ENCODE assay signal across 13 cellular contexts in the genomic region with DNA sequence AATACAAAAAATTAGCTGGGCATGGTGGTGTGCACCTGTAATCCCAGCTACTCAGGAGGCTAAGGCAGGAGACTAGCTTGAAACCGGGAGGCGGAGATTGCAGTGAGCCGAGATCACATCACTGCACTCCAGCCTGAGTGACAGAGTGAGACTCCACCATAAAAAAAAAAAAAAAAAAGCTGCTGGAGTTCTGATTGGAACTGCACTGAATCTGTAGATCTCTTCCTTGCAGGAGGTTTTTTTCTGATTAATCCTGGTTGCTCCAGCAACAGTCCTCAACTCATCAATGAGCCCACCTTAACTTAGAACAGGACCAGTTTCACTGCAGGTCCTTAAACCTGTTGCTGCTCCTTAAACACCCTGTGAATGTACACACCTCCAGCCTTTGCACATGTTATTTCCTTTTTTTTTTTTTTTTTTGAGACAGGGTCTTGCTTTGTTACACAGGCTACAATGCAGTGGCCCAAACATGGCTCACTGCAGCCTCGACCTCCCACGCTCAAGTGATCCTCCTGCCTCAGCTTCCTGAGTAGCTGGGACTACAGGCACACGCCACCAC. TPM values are rescaled to one million over a fixed set of nuclear protein-coding genes. Genes with fewer than 3 reads are reported as not detected.
DNase-seq lines count a peak whose midpoint lies in the region; ATAC-seq and TF ChIP-seq lines count a peak whose summit lies in the region.
"Had no signal": no experiment of that assay in that cellular context is flagged by ENCODE, and none has a peak within 500 bp of the region (broad histone marks: within the 10 kb centered on the region; RNA-seq: fewer than 3 reads in every experiment).

No MANE protein-coding gene starts in this region.

- WGBS in transverse colon (ENCODE audit: low coverage in 1 of 2), 2 donors = 70 to 85% methylated on average over 6 of the region's 6 CpGs

- POLR2A ChIA-PET in MCF 10A (lab: Yijun Ruan, JAX) = interaction anchor here (1.2 to 3.6 kb wide), 6 partner anchors 9 to 92 kb away, joined by 4 to 101 read pairs (median 12); a partner anchor contains a TSS

- H3K9me3 ChIP-seq in breast epithelium = no peaks in the 10 kb centered on the region
- H3K9me3 ChIP-seq in OCI-LY3 (ENCODE audit: insufficient read depth, low read length) = no peaks in the 10 kb centered on the region
- no peaks in the 10 kb centered on the region for H3K9me3 ChIP-seq in transverse colon
- H3K9me3 ChIP-seq: esophagus squamous epithelium had no signal

- H3K9me3 Mint-ChIP-seq in MCF 10A (ENCODE audit: unreplicated experiment) = no peaks in the 10 kb centered on the region
- no peaks in the 10 kb centered on the region for H3K9me3 Mint-ChIP-seq in central memory CD8-positive, alpha-beta T cell

- H3K27ac ChIP-seq in breast epithelium (no peak overlapping the region), OCI-LY3 (ENCODE audit: low read length) (no peak overlapping the region), transverse colon (peak overlapping the region in 1 of 4 donors; percentile 89)

- H3K36me3 ChIP-seq in breast epithelium (no peaks in the 10 kb centered on the region), OCI-LY3 (replicated peaks; ENCODE audit: low read depth, low read length) (no peaks in the 10 kb centered on the region), transverse colon (no peaks in the 10 kb centered on the region)
- H3K36me3 ChIP-seq: esophagus squamous epithelium had no signal

- no peak overlapping the region for H2AFZ ChIP-seq in OCI-LY3 (ENCODE audit: low read depth, low read length)

- H3K9ac ChIP-seq in OCI-LY3 (ENCODE audit: low read length) = no peak overlapping the region

- no peaks in the 10 kb centered on the region for H3K36me3 Mint-ChIP-seq in MCF 10A (ENCODE audit: insufficient read depth, unreplicated experiment)
- H3K36me3 Mint-ChIP-seq in central memory CD8-positive, alpha-beta T cell (ENCODE audit: insufficient read depth) = peaks cover 12% of the 10 kb centered on the region

- no peak for TF ChIP-seq CTCF in MCF 10A (IDR thresholded peaks at IDR 0.05; ENCODE audit: unreplicated experiment)
- no peak for TF ChIP-seq CTCF in breast epithelium (IDR thresholded peaks at IDR 0.05)
- TF ChIP-seq CTCF in OCI-LY3 (IDR thresholded peaks at IDR 0.05; ENCODE audit: low read depth, low read length) = no peak
- no peak for TF ChIP-seq CTCF in transverse colon (IDR thresholded peaks at IDR 0.05)

- no TSS peak for BruUV-seq in MCF 10A (replicated peaks; lab: Mats Ljungman, UMichigan)

- in situ Hi-C loops in transverse colon (cut with MboI; ENCODE audit: low pct_ligation_motif_present in 1 of 4, low pct_unique_long_range_greater_than_20kb in 1 of 4, low sequenced_read_pairs in 3 of 4) = no loop called here

- no peak for ATAC-seq in central memory CD8-positive, alpha-beta T cell (replicated peaks; ENCODE audit: extremely low read depth, poor library complexity, severe bottlenecking)
- ATAC-seq in stimulated activated naive CD8-positive, alpha-beta T cell treated with anti-CD3 and anti-CD28 coated beads, Interleukin-15, Interleukin-2, amounts not matched to agents 100 U/mL and 50 U/mL, for 24 hours = no peak
- ATAC-seq in GM21360 (IDR thresholded peaks at IDR 0.05; ENCODE audit: unreplicated experiment) = no peak

- no peak for TF ChIP-seq EP300 in transverse colon (IDR thresholded peaks at IDR 0.05; ENCODE audit: low read depth)

- H3K4me1 ChIP-seq in breast epithelium (peaks cover 0 to 7% of the 10 kb centered on the region in 2 donors), OCI-LY3 (ENCODE audit: low read length) (peaks cover 12% of the 10 kb centered on the region), transverse colon (peaks cover 6 to 28% (median 7%) of the 10 kb centered on the region in 4 donors)

- no peak for DNase-seq in MCF 10A (ENCODE audit: unreplicated experiment)
- DNase-seq in breast epithelium (ENCODE audit: low spot score in 2 of 2) = no peak
- no peak for DNase-seq in central memory CD8-positive, alpha-beta T cell (ENCODE audit: low spot score in 2 of 2)
- peak; percentile 13 for DNase-seq in stimulated activated naive CD8-positive, alpha-beta T cell treated with anti-CD3 and anti-CD28 coated beads, Interleukin-15, Interleukin-2, amounts not matched to agents 100 U/mL and 50 U/mL, for 24 hours
- DNase-seq in transverse colon = no peak
- DNase-seq in central memory CD4-positive, alpha-beta T cell = no peak
- DNase-seq: AML-193; caudate nucleus; esophagus squamous epithelium; NCI-H187 treated with DMSO at 0.1 percent for 48 hours; NK-92 treated with Interleukin-12 subunit alpha and Interleukin-12 subunit beta, amount 100 ng/mL, for 24 hours had no signal

- H3K27me3 ChIP-seq in breast epithelium = no peaks in the 10 kb centered on the region
- no peaks in the 10 kb centered on the region for H3K27me3 ChIP-seq in OCI-LY3 (ENCODE audit: low read depth, low read length)
- H3K27me3 ChIP-seq in transverse colon = no peaks in the 10 kb centered on the region
- H3K27me3 ChIP-seq: esophagus squamous epithelium had no signal

- H3K4me3 ChIP-seq in breast epithelium (no peak overlapping the region), OCI-LY3 (ENCODE audit: low read length) (no peak overlapping the region), transverse colon (no peak overlapping the region)

- intact Hi-C loops in MCF 10A (cut with micrococcal nuclease) = no loop called here
- intact Hi-C loops in breast epithelium (cut with DNase I; ENCODE audit: low total_unique reads) = no loop called here
- intact Hi-C loops in transverse colon (cut with DNase I; ENCODE audit: low total_unique reads) = no loop called here

- CTCF ChIA-PET in MCF 10A (lab: Yijun Ruan, JAX) = interaction anchor here (1.3 kb wide), 1 partner anchor 34 kb away, joined by 5 read pairs; no protein-coding TSS in a partner anchor

- peaks cover 17% of the 10 kb centered on the region for H3K4me1 Mint-ChIP-seq in MCF 10A (ENCODE audit: insufficient read depth, unreplicated experiment)
- H3K4me1 Mint-ChIP-seq in central memory CD8-positive, alpha-beta T cell = peaks cover 20% of the 10 kb centered on the region

- TF ChIP-seq POLR2A in breast epithelium (IDR thresholded peaks at IDR 0.05) (no peak), transverse colon (IDR thresholded peaks at IDR 0.05) (no peak)

- H3K27ac Mint-ChIP-seq in MCF 10A (ENCODE audit: low read depth, unreplicated experiment) = peak overlapping the region; percentile 92
- H3K27ac Mint-ChIP-seq in central memory CD8-positive, alpha-beta T cell (ENCODE audit: low read depth) = peak overlapping the region; percentile 95

- H3K4me2 ChIP-seq in OCI-LY3 (ENCODE audit: low read length) = peak overlapping the region; percentile 82; the same call in 1 of the 2 replicates

- no peaks in the 10 kb centered on the region for H4K20me1 ChIP-seq in OCI-LY3 (ENCODE audit: insufficient read depth, low read length)

- H3K4me3 Mint-ChIP-seq in MCF 10A (ENCODE audit: unreplicated experiment) = peak overlapping the region; percentile 84
- H3K4me3 Mint-ChIP-seq in central memory CD8-positive, alpha-beta T cell = no peak overlapping the region

- 0 out of 2 replicates have a peak, but pooled peaks cover 7% of the 10 kb centered on the region for H3K79me2 ChIP-seq in OCI-LY3 (ENCODE audit: low read length)

- H3K27me3 Mint-ChIP-seq in MCF 10A (ENCODE audit: insufficient read depth, unreplicated experiment) = no peaks in the 10 kb centered on the region
- no peaks in the 10 kb centered on the region for H3K27me3 Mint-ChIP-seq in central memory CD8-positive, alpha-beta T cell

RNA-seq across cellular contexts. Expression of a gene that starts 1.6 kb away (rescaled TPM):
- total RNA-seq in MCF 10A (2022) (0.96 and 1.3 TPM in 2 replicates), breast epithelium (1 to 10 TPM in 2 of 3 donors, under 1 TPM in 1; 0.48 to 3.2 (median 1.6) TPM), transverse colon (under 1 TPM in 2 of 4 donors, not detected in 2; 0.32 to 0.55 TPM)

RNA-seq across cellular contexts. Expression of a gene that starts 10.0 kb away (rescaled TPM):
- total RNA-seq in MCF 10A (2022) = 67.7 and 67.9 TPM in 2 replicates
- 10 to 100 TPM; 50.1 to 84.2 (median 66.3) TPM for total RNA-seq in breast epithelium
- total RNA-seq in transverse colon = 10 to 100 TPM; 39.2 to 69.2 (median 51.9) TPM

RNA-seq across cellular contexts. Expression of a gene that starts 37.8 kb away (rescaled TPM):
- 42.6 and 46.2 TPM in 2 replicates for total RNA-seq in MCF 10A (2022)
- 10 to 100 TPM; 51.8 to 55.5 (median 53.7) TPM for total RNA-seq in breast epithelium
- 100 to 1,000 TPM in 1 of 4 donors, 10 to 100 TPM in 3; 32.6 to 133 (median 54.2) TPM for total RNA-seq in transverse colon
